9 cellular contexts compared by ENCODE assay signal in genomic region chr6:149962461-149963211, GRCh38. TPM values are rescaled to one million over a fixed set of nuclear protein-coding genes. Genes with fewer than 3 reads are reported as not detected.
DNase-seq lines count a peak whose midpoint lies in the region; ATAC-seq and TF ChIP-seq lines count a peak whose summit lies in the region.
"Had no signal": no experiment of that assay in that cellular context is flagged by ENCODE, and none has a peak within 500 bp of the region (broad histone marks: within the 10 kb centered on the region; RNA-seq: fewer than 3 reads in every experiment).

No MANE protein-coding gene starts in this region.

- peak overlapping the region in 5 of 8 donors; percentile 34 to 82 (median 72) for H3K27ac Mint-ChIP-seq in CD8-positive, alpha-beta memory T cell
- peak overlapping the region; percentile 82 for H3K27ac Mint-ChIP-seq in dendritic cell treated with granulocyte-macrophage colony-stimulating factor and Interleukin-4, amounts not matched to agents 40 ng/mL and 50 ng/mL, for 4 days

- H3K9me3 Mint-ChIP-seq in CD8-positive, alpha-beta memory T cell: no peaks in the 10 kb centered on the region
- no peaks in the 10 kb centered on the region for H3K9me3 Mint-ChIP-seq in dendritic cell treated with granulocyte-macrophage colony-stimulating factor and Interleukin-4, amounts not matched to agents 40 ng/mL and 50 ng/mL, for 4 days

- peak overlapping the region; percentile 66 for H2AFZ ChIP-seq in neuron (ENCODE audit: low read depth, low read length)

- CTCF ChIA-PET in CD8-positive, alpha-beta memory T cell (lab: Charles Lee): no interaction called here

- H3K9me3 ChIP-seq in CD8-positive, alpha-beta memory T cell (ENCODE audit: low read length): no peaks in the 10 kb centered on the region
- H3K9me3 ChIP-seq in KOPT-K1 (ENCODE audit: insufficient read depth, low read length, poor library complexity, severe bottlenecking) (peaks cover 7% of the 10 kb centered on the region), neuron (ENCODE audit: low read length) (no peaks in the 10 kb centered on the region), left lung (no peaks in the 10 kb centered on the region)

- H3K4me1 ChIP-seq in CD8-positive, alpha-beta memory T cell (ENCODE audit: insufficient read depth, low read length): peaks cover 27% of the 10 kb centered on the region
- H3K4me1 ChIP-seq in neuron (ENCODE audit: insufficient read depth, low read length) (peaks cover 17% of the 10 kb centered on the region), left lung (peaks cover 3 to 16% of the 10 kb centered on the region in 2 donors)

- TF ChIP-seq CTCF in left lung (IDR thresholded peaks at IDR 0.05): no peak

- peak overlapping the region; percentile 69 for H3K4me3 ChIP-seq in CD8-positive, alpha-beta memory T cell (ENCODE audit: low read length)
- H3K4me3 ChIP-seq in neuron (ENCODE audit: low read length) (peak overlapping the region; percentile 51), left lung (no peak overlapping the region)

- POLR2A ChIA-PET in CD8-positive, alpha-beta memory T cell (lab: Charles Lee): no interaction called here

- intact Hi-C loops in dendritic cell treated with granulocyte-macrophage colony-stimulating factor and Interleukin-4, amounts not matched to agents 40 ng/mL and 50 ng/mL, for 4 days (cut with micrococcal nuclease): no loop called here
- intact Hi-C loops in left lung (cut with DNase I): no loop called here

- peaks cover 68 to 89% of the 10 kb centered on the region in 2 donors for H3K27me3 Mint-ChIP-seq in CD8-positive, alpha-beta memory T cell
- H3K27me3 Mint-ChIP-seq in dendritic cell treated with granulocyte-macrophage colony-stimulating factor and Interleukin-4, amounts not matched to agents 40 ng/mL and 50 ng/mL, for 4 days: peaks cover 86% of the 10 kb centered on the region

- peaks cover 0 to 1% (median 0%) of the 10 kb centered on the region in 3 donors for H3K36me3 Mint-ChIP-seq in CD8-positive, alpha-beta memory T cell
- no peaks in the 10 kb centered on the region for H3K36me3 Mint-ChIP-seq in dendritic cell treated with granulocyte-macrophage colony-stimulating factor and Interleukin-4, amounts not matched to agents 40 ng/mL and 50 ng/mL, for 4 days (ENCODE audit: low read depth)

- no peak for DNase-seq in CD8-positive, alpha-beta memory T cell
- DNase-seq in left lung: no peak
- DNase-seq in NCI-H1694 treated with DMSO at 0.1 percent for 48 hours (lab: John Stamatoyannopoulos, UW): no peak

- peak overlapping the region; percentile 87 to 97 (median 93) for H3K4me3 Mint-ChIP-seq in CD8-positive, alpha-beta memory T cell
- H3K4me3 Mint-ChIP-seq in dendritic cell treated with granulocyte-macrophage colony-stimulating factor and Interleukin-4, amounts not matched to agents 40 ng/mL and 50 ng/mL, for 4 days: peak overlapping the region; percentile 76

- ATAC-seq in left lung (no peak), GM21526 (IDR thresholded peaks at IDR 0.05; ENCODE audit: low FRiP score, unreplicated experiment) (no peak), HG02571 (IDR thresholded peaks at IDR 0.05; ENCODE audit: unreplicated experiment) (no peak)

- H3K4me1 Mint-ChIP-seq in CD8-positive, alpha-beta memory T cell: peaks cover 26 to 31% (median 27%) of the 10 kb centered on the region in 3 donors
- H3K4me1 Mint-ChIP-seq in dendritic cell treated with granulocyte-macrophage colony-stimulating factor and Interleukin-4, amounts not matched to agents 40 ng/mL and 50 ng/mL, for 4 days (ENCODE audit: low read depth): peaks cover 29% of the 10 kb centered on the region

- H3K27ac ChIP-seq in CD8-positive, alpha-beta memory T cell (ENCODE audit: low read depth, low read length): peak overlapping the region; percentile 45
- H3K27ac ChIP-seq in KOPT-K1 (ENCODE audit: low read depth, low read length, poor library complexity, severe bottlenecking): peak overlapping the region; percentile 53
- H3K27ac ChIP-seq in left lung: peak overlapping the region in 1 of 2 donors; percentile 49

- no peaks in the 10 kb centered on the region for H3K36me3 ChIP-seq in CD8-positive, alpha-beta memory T cell (ENCODE audit: insufficient read depth, low read length)
- H3K36me3 ChIP-seq in KOPT-K1 (ENCODE audit: insufficient read depth, low read length): no peaks in the 10 kb centered on the region
- no peaks in the 10 kb centered on the region for H3K36me3 ChIP-seq in neuron (ENCODE audit: insufficient read depth, low read length)
- no peaks in the 10 kb centered on the region for H3K36me3 ChIP-seq in left lung

- peaks cover 55% of the 10 kb centered on the region for H3K27me3 ChIP-seq in CD8-positive, alpha-beta memory T cell (ENCODE audit: insufficient read depth, low read length, poor library complexity, severe bottlenecking)
- H3K27me3 ChIP-seq in neuron (ENCODE audit: insufficient read depth, low read length) (peaks cover 82% of the 10 kb centered on the region), left lung (peaks cover 33 to 98% of the 10 kb centered on the region in 2 donors)

RNA-seq across cellular contexts. Expression of gene ULBP1, which starts 1.1 kb away (rescaled TPM):
- under 1 TPM; 0.60 to 0.74 TPM for total RNA-seq in CD8-positive, alpha-beta memory T cell
- polyA plus RNA-seq in CD8-positive, alpha-beta memory T cell: not detected
- total RNA-seq in left lung: 1 to 10 TPM; 1.1 to 2.1 TPM

RNA-seq across cellular contexts. Expression of gene ULBP2, which starts 20.8 kb away (rescaled TPM):
- total RNA-seq in CD8-positive, alpha-beta memory T cell: under 1 TPM; 0.48 to 0.51 TPM
- 0.68 TPM for polyA plus RNA-seq in CD8-positive, alpha-beta memory T cell
- 1 to 10 TPM; 2.2 to 3.3 TPM for total RNA-seq in left lung

RNA-seq across cellular contexts. Expression of gene RAET1G, which starts 39.7 kb away (rescaled TPM):
- not detected for total RNA-seq in CD8-positive, alpha-beta memory T cell
- not detected for polyA plus RNA-seq in CD8-positive, alpha-beta memory T cell
- under 1 TPM; 0.76 to 0.93 TPM for total RNA-seq in left lung
- total RNA-seq: T-helper 1 cell treated with Interleukin-12 subunit alpha and Interleukin-12 subunit beta and Interleukin-4 antibody, amounts not matched to agents 30 ng/mL and 1 ng/mL, for 36 hours had no signal

Comparison
In these comparisons a context has a peak if more than half of its experiments do, and no peak if none do; other contexts are left out.
1. H3K4me3 ChIP-seq: peak in CD8-positive, alpha-beta memory T cell (single experiment) and neuron (single experiment); none in left lung (0 of 2).